31 cellular contexts compared by ENCODE assay signal in the genomic region with DNA sequence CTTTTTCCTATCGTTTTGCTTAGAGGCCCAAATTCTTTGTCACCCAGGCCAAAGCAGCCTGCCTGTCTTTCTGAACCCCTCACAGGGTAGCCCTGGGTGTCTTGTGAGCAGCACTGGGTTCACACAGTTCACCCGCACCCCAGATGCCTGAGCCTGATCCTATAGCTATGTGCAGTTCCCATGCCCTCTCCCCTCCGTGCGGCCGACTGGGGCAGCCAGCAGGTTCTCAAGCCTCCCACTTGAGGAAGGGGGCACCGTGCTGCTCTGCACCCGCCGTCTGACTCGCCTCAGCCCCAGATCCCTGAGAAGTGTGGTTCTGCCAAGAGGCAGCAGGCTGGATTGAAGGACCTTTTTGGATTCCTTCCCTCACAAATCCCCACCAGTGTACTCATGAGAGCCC.
A peak's percentile ranks its signal among the peaks of the same experiment; 100 is the strongest.
DNase-seq lines count a peak whose midpoint lies in the region; ATAC-seq, FAIRE-seq and TF ChIP-seq lines count a peak whose summit lies in the region.
"Had no signal": no experiment of that assay in that cellular context is flagged by ENCODE, and none has a peak within 500 bp of the region (broad histone marks: within the 10 kb centered on the region; RNA-seq: fewer than 3 reads in every experiment).

No MANE protein-coding gene starts in this region.

- H3K4me3 ChIP-seq in cardiac muscle cell (no peak overlapping the region), left ventricle myocardium inferior (no peak overlapping the region), upper lobe of right lung (no peak overlapping the region), uterus (no peak overlapping the region)
- H3K4me3 ChIP-seq: ascending aorta, coronary artery, SJSA1, suprapubic skin had no signal

- peaks cover 8 to 25% (median 24%) of the 10 kb centered on the region in 3 donors for H3K27me3 Mint-ChIP-seq in immature natural killer cell (ENCODE audit: low read depth in 3 of 3)

- H3K27ac Mint-ChIP-seq in immature natural killer cell: peak overlapping the region; percentile 93 to 99 (median 96)
- H3K27ac Mint-ChIP-seq: activated naive CD8-positive, alpha-beta T cell treated with anti-CD3 and anti-CD28 coated beads for 36 hours; CD4-positive, alpha-beta T cell; stimulated activated naive B cell treated with anti-CD40 and anti-IgM and Interleukin-4, amounts not matched to agents 10 μg/mL and 1 μg/mL and 100 μg/mL, for 72 hours had no signal

- no peak for TF ChIP-seq CTCF in cardiac muscle cell (IDR thresholded peaks at IDR 0.05; ENCODE audit: low read depth, low read length)
- no peak for TF ChIP-seq CTCF in left ventricle myocardium inferior (IDR thresholded peaks at IDR 0.05; ENCODE audit: borderline replicate concordance)
- TF ChIP-seq CTCF in upper lobe of right lung (IDR thresholded peaks at IDR 0.05): no peak
- no peak for TF ChIP-seq CTCF in uterus (IDR thresholded peaks at IDR 0.05)

- H3K4me1 ChIP-seq in cardiac muscle cell (ENCODE audit: low read depth) (peaks cover 32% of the 10 kb centered on the region), left ventricle myocardium inferior (peaks cover 20% of the 10 kb centered on the region), upper lobe of right lung (peaks cover 10% of the 10 kb centered on the region), uterus (no peaks in the 10 kb centered on the region)
- H3K4me1 ChIP-seq: ascending aorta, suprapubic skin had no signal

- no peak for FAIRE-seq in GM19239 (lab: Jason Lieb, UNC)
- FAIRE-seq: A204.1, HTR-8/SVneo, islet of Langerhans had no signal

- H3K36me3 Mint-ChIP-seq in immature natural killer cell: peaks cover 6 to 16% (median 13%) of the 10 kb centered on the region in 3 donors
- H3K36me3 Mint-ChIP-seq: stimulated activated naive B cell treated with anti-CD40 and anti-IgM and Interleukin-4, amounts not matched to agents 10 μg/mL and 1 μg/mL and 100 μg/mL, for 72 hours had no signal

- no peak for TF ChIP-seq POLR2A in uterus (IDR thresholded peaks at IDR 0.05)

- H3K27me3 ChIP-seq in cardiac muscle cell: no peaks in the 10 kb centered on the region
- no peaks in the 10 kb centered on the region for H3K27me3 ChIP-seq in left ventricle myocardium inferior (ENCODE audit: low read depth)
- no peaks in the 10 kb centered on the region for H3K27me3 ChIP-seq in upper lobe of right lung
- no peaks in the 10 kb centered on the region for H3K27me3 ChIP-seq in uterus
- H3K27me3 ChIP-seq: ascending aorta, SJSA1 had no signal

- H3K9me3 Mint-ChIP-seq in immature natural killer cell: peaks cover 3 to 9% (median 6%) of the 10 kb centered on the region in 6 donors

- DNase-seq in cardiac muscle cell (ENCODE audit: low read depth in 1 of 2, low spot score in 1 of 2): no peak
- no peak for DNase-seq in left ventricle myocardium inferior
- DNase-seq in immature natural killer cell: no peak
- peak; percentile 35 for DNase-seq in upper lobe of right lung
- no peak for DNase-seq in uterus
- DNase-seq in DMS114 treated with DMSO at 0.1 percent for 48 hours (lab: John Stamatoyannopoulos, UW; ENCODE audit: unreplicated experiment): no peak
- no peak for DNase-seq in GM19239 (ENCODE audit: insufficient read length, low spot score)
- DNase-seq: activated CD4-positive, alpha-beta T cell treated with anti-CD3 and anti-CD28 coated beads for 4 hours; activated effector memory CD4-positive, alpha-beta T cell treated with Interleukin-2 at 50 U/mL for 16 hours; activated T-cell treated with anti-CD3 and anti-CD28 coated beads, Interleukin-2, amount 50 U/mL, for 1 hour; CD4-positive, alpha-beta T cell; effector memory CD4-positive, alpha-beta T cell; erythroblast; GOT3; KBM-7; NCI-H1092; NCI-H1694; NCI-H446 treated with DMSO at 0.1 percent for 48 hours; RPMI8226; stimulated activated naive B cell treated with anti-CD40 and anti-IgM and Interleukin-4, amounts not matched to agents 10 μg/mL and 1 μg/mL and 100 μg/mL, for 72 hours; T1000 had no signal

- intact Hi-C loops in left ventricle myocardium inferior (cut with micrococcal nuclease): no loop called here
- intact Hi-C loops in upper lobe of right lung (cut with DNase I): no loop called here
- intact Hi-C loops in uterus (cut with DNase I; ENCODE audit: low total_unique reads): no loop called here

- H3K4me1 Mint-ChIP-seq in immature natural killer cell: peaks cover 78 to 80% of the 10 kb centered on the region in 2 donors

- H3K4me3 Mint-ChIP-seq in immature natural killer cell: peak overlapping the region; percentile 88 to 96 (median 91)
- H3K4me3 Mint-ChIP-seq: activated naive CD8-positive, alpha-beta T cell treated with anti-CD3 and anti-CD28 coated beads for 36 hours; CD4-positive, alpha-beta T cell; stimulated activated naive B cell treated with anti-CD40 and anti-IgM and Interleukin-4, amounts not matched to agents 10 μg/mL and 1 μg/mL and 100 μg/mL, for 72 hours had no signal

- H3K27ac ChIP-seq in cardiac muscle cell (peak overlapping the region; percentile 96), left ventricle myocardium inferior (replicated peaks) (no peak overlapping the region), upper lobe of right lung (no peak overlapping the region), uterus (no peak overlapping the region)
- H3K27ac ChIP-seq: ascending aorta, coronary artery, SJSA1, suprapubic skin, VCaP had no signal

- ATAC-seq in HG03095 (IDR thresholded peaks at IDR 0.05; ENCODE audit: unreplicated experiment) (peak; percentile 2), upper lobe of right lung (no peak)
- ATAC-seq: stimulated activated naive B cell treated with anti-CD40 and anti-IgM and Interleukin-4, amounts not matched to agents 10 μg/mL and 1 μg/mL and 100 μg/mL, for 72 hours had no signal

- H3K9me3 ChIP-seq in cardiac muscle cell (ENCODE audit: low read depth): no peaks in the 10 kb centered on the region
- H3K9me3 ChIP-seq in left ventricle myocardium inferior (replicated peaks): no peaks in the 10 kb centered on the region
- H3K9me3 ChIP-seq in upper lobe of right lung: no peaks in the 10 kb centered on the region
- no peaks in the 10 kb centered on the region for H3K9me3 ChIP-seq in uterus
- H3K9me3 ChIP-seq: ascending aorta, suprapubic skin had no signal

- no peaks in the 10 kb centered on the region for H3K36me3 ChIP-seq in cardiac muscle cell
- no peaks in the 10 kb centered on the region for H3K36me3 ChIP-seq in left ventricle myocardium inferior
- no peaks in the 10 kb centered on the region for H3K36me3 ChIP-seq in upper lobe of right lung
- no peaks in the 10 kb centered on the region for H3K36me3 ChIP-seq in uterus
- H3K36me3 ChIP-seq: ascending aorta, SJSA1, suprapubic skin had no signal
